Comparison of ENCODE assay signal across 1 cellular context in the genomic region with DNA sequence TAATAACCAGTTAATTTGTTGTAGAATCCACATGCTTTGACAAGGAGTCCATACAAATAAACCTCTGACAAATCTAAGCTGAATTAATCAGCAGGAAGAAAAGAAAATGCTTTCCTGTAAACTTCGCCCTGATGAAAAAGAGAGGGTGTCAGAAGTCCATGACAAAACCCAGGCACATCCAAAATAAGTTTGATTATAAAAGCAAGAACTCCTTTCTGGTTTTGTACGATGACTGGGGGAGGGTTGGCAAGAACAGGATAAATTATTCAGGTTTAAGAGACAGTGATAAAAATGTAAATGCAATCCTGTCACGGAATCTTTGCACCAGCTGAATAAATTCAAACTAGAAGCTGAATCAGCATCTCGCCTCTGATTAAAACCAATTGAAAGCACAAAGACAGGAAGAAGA.
TF ChIP-seq lines count a peak whose summit lies in the region.

No MANE protein-coding gene starts in this region.

TF ChIP-seq in neural cell, 6 proteins besides CTCF, POLR2A, EP300 and RAD21:
- TF ChIP-seq SMC3 (conservative IDR thresholded peaks at IDR 0.05; ENCODE audit: poor library complexity) (no peak), EZH2 (IDR thresholded peaks at IDR 0.05; ENCODE audit: borderline replicate concordance, insufficient read depth, low read length, poor library complexity, severe bottlenecking) (no peak), TAF1 (IDR thresholded peaks at IDR 0.05; ENCODE audit: low read depth) (no peak), MXI1 (conservative IDR thresholded peaks at IDR 0.05; ENCODE audit: poor library complexity, severe bottlenecking) (no peak), POLR2AphosphoS5 (IDR thresholded peaks at IDR 0.05) (no peak)
- TF ChIP-seq, protein P1, sequence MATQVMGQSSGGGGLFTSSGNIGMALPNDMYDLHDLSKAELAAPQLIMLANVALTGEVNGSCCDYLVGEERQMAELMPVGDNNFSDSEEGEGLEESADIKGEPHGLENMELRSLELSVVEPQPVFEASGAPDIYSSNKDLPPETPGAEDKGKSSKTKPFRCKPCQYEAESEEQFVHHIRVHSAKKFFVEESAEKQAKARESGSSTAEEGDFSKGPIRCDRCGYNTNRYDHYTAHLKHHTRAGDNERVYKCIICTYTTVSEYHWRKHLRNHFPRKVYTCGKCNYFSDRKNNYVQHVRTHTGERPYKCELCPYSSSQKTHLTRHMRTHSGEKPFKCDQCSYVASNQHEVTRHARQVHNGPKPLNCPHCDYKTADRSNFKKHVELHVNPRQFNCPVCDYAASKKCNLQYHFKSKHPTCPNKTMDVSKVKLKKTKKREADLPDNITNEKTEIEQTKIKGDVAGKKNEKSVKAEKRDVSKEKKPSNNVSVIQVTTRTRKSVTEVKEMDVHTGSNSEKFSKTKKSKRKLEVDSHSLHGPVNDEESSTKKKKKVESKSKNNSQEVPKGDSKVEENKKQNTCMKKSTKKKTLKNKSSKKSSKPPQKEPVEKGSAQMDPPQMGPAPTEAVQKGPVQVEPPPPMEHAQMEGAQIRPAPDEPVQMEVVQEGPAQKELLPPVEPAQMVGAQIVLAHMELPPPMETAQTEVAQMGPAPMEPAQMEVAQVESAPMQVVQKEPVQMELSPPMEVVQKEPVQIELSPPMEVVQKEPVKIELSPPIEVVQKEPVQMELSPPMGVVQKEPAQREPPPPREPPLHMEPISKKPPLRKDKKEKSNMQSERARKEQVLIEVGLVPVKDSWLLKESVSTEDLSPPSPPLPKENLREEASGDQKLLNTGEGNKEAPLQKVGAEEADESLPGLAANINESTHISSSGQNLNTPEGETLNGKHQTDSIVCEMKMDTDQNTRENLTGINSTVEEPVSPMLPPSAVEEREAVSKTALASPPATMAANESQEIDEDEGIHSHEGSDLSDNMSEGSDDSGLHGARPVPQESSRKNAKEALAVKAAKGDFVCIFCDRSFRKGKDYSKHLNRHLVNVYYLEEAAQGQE (IDR thresholded peaks at IDR 0.05; ENCODE audit: borderline replicate concordance): no peak
TF ChIP-seq in neural cell: peak in this region for 0.
